9 cellular contexts compared by ENCODE assay signal in genomic region chrX:13690836-13691235, GRCh38. TPM values are rescaled to one million over a fixed set of nuclear protein-coding genes. Genes with fewer than 3 reads are reported as not detected.
DNase-seq lines count a peak whose midpoint lies in the region; ATAC-seq and TF ChIP-seq lines count a peak whose summit lies in the region.
"Had no signal": no experiment of that assay in that cellular context is flagged by ENCODE, and none has a peak within 500 bp of the region (broad histone marks: within the 10 kb centered on the region; RNA-seq: fewer than 3 reads in every experiment).

No MANE protein-coding gene starts in this region.

- peaks cover 65% of the 10 kb centered on the region for H3K79me2 ChIP-seq in hepatocyte

- peak overlapping the region; percentile 74 for H3K4me2 ChIP-seq in hepatocyte

- CTCF ChIA-PET in activated CD4-positive, alpha-beta memory T cell treated with anti-CD3 and anti-CD28 coated beads for 36 hours (lab: Charles Lee), result interaction anchor here (1.1 kb wide), 1 partner anchor 32 kb away, joined by 4 read pairs; no protein-coding TSS in a partner anchor

- POLR2A ChIA-PET in activated CD4-positive, alpha-beta memory T cell treated with anti-CD3 and anti-CD28 coated beads for 36 hours (lab: Charles Lee), result interaction anchor here (1.5 to 3.8 kb wide), 2 partner anchors 22 to 29 kb away, joined by 4 to 18 read pairs; no protein-coding TSS in a partner anchor

- H3K36me3 ChIP-seq in right atrium auricular region, result no peaks in the 10 kb centered on the region
- H3K36me3 ChIP-seq in hepatocyte (replicated peaks; ENCODE audit: insufficient read depth, low read depth), result no peaks in the 10 kb centered on the region
- H3K36me3 ChIP-seq in uterus, result no peaks in the 10 kb centered on the region

- H3K4me3 ChIP-seq in right atrium auricular region (peak overlapping the region; percentile 69 to 79), hepatocyte (peak overlapping the region; percentile 62), uterus (peak overlapping the region; percentile 46 to 89)

- H3K9me2 ChIP-seq in hepatocyte (replicated peaks; ENCODE audit: insufficient read depth), result no peaks in the 10 kb centered on the region

- no peak overlapping the region for H2AFZ ChIP-seq in hepatocyte

- peaks cover 8% of the 10 kb centered on the region for H3K36me3 Mint-ChIP-seq in activated CD4-positive, alpha-beta memory T cell treated with anti-CD3 and anti-CD28 coated beads for 36 hours

- peak overlapping the region; percentile 87 for H3K4me3 Mint-ChIP-seq in activated CD4-positive, alpha-beta memory T cell treated with anti-CD3 and anti-CD28 coated beads for 36 hours

- no peak for DNase-seq in right atrium auricular region (ENCODE audit: low spot score)
- DNase-seq in left cardiac atrium, result no peak
- DNase-seq in activated CD4-positive, alpha-beta memory T cell treated with anti-CD3 and anti-CD28 coated beads for 36 hours, result peak; percentile 29
- no peak for DNase-seq in hepatocyte (ENCODE audit: low spot score)
- no peak for DNase-seq in uterus
- DNase-seq: GDM1 had no signal

- peaks cover 0 to 30% of the 10 kb centered on the region in 2 donors for H3K4me1 ChIP-seq in right atrium auricular region
- H3K4me1 ChIP-seq in hepatocyte (ENCODE audit: insufficient read depth), result peaks cover 8% of the 10 kb centered on the region
- H3K4me1 ChIP-seq in uterus, result no peaks in the 10 kb centered on the region

- H3K9me3 ChIP-seq in right atrium auricular region, result no peaks in the 10 kb centered on the region
- no peaks in the 10 kb centered on the region for H3K9me3 ChIP-seq in hepatocyte (ENCODE audit: low read depth)
- H3K9me3 ChIP-seq in uterus, result no peaks in the 10 kb centered on the region

- no peaks in the 10 kb centered on the region for H3K27me3 Mint-ChIP-seq in activated CD4-positive, alpha-beta memory T cell treated with anti-CD3 and anti-CD28 coated beads for 36 hours

- H4K20me1 ChIP-seq in hepatocyte (ENCODE audit: insufficient read depth, poor library complexity, severe bottlenecking), result peaks cover 32% of the 10 kb centered on the region

- no peaks in the 10 kb centered on the region for H3K27me3 ChIP-seq in right atrium auricular region
- H3K27me3 ChIP-seq in hepatocyte, result no peaks in the 10 kb centered on the region
- no peaks in the 10 kb centered on the region for H3K27me3 ChIP-seq in uterus

- peaks cover 59% of the 10 kb centered on the region for H3K4me1 Mint-ChIP-seq in activated CD4-positive, alpha-beta memory T cell treated with anti-CD3 and anti-CD28 coated beads for 36 hours (ENCODE audit: low read depth)

- H3K27ac Mint-ChIP-seq in activated CD4-positive, alpha-beta memory T cell treated with anti-CD3 and anti-CD28 coated beads for 36 hours, result peak overlapping the region; percentile 96

- no peak for TF ChIP-seq CTCF in right atrium auricular region (IDR thresholded peaks at IDR 0.05)
- TF ChIP-seq CTCF in hepatocyte (IDR thresholded peaks at IDR 0.05; ENCODE audit: poor library complexity), result peak; percentile 13
- TF ChIP-seq CTCF in uterus (IDR thresholded peaks at IDR 0.05), result no peak

- WGBS in hepatocyte (ENCODE audit: low lambda C conversion rate, missing lambda C conversion rate), result 69% methylated on average over 3 of the region's 3 CpGs

- no peak for TF ChIP-seq POLR2A in uterus (IDR thresholded peaks at IDR 0.05)

- H3K27ac ChIP-seq in right atrium auricular region (peak overlapping the region in 1 of 2 donors; percentile 97), hepatocyte (peak overlapping the region; percentile 99), uterus (peak overlapping the region; percentile 89 to 96)

- ATAC-seq in left cardiac atrium (no peak), HG03354 (IDR thresholded peaks at IDR 0.05; ENCODE audit: poor library complexity, severe bottlenecking, unreplicated experiment) (no peak), GM18519 (IDR thresholded peaks at IDR 0.05; ENCODE audit: low FRiP score, unreplicated experiment) (no peak), GM21825 (IDR thresholded peaks at IDR 0.05; ENCODE audit: unreplicated experiment) (no peak)

- no peaks in the 10 kb centered on the region for H3K9me3 Mint-ChIP-seq in activated CD4-positive, alpha-beta memory T cell treated with anti-CD3 and anti-CD28 coated beads for 36 hours

- intact Hi-C loops in left cardiac atrium (cut with DNase I) (no loop called here), uterus (cut with DNase I; ENCODE audit: low total_unique reads) (no loop called here)
- intact Hi-C loops in activated CD4-positive, alpha-beta memory T cell treated with anti-CD3 and anti-CD28 coated beads for 36 hours (cut with micrococcal nuclease), result no loop called here

RNA-seq across cellular contexts. Expression of gene RAB9A, which starts 1.9 kb away (rescaled TPM):
- total RNA-seq in right atrium auricular region, result 10 to 100 TPM; 25.6 to 26.1 TPM
- total RNA-seq in left cardiac atrium, result 10 to 100 TPM; 21.4 to 25.2 TPM
- 10 to 100 TPM; 28.2 to 32.1 TPM for total RNA-seq in activated CD4-positive, alpha-beta memory T cell treated with anti-CD3 and anti-CD28 coated beads for 36 hours
- total RNA-seq in hepatocyte, result 66.1 and 73.0 TPM in 2 replicates
- 51.2 and 53.9 TPM in 2 replicates for polyA plus RNA-seq in hepatocyte
- total RNA-seq in uterus, result 10 to 100 TPM; 27.2 to 40.2 (median 28.2) TPM

RNA-seq across cellular contexts. Expression of gene TCEANC, which starts 37.9 kb away (rescaled TPM):
- total RNA-seq in right atrium auricular region, result 1 to 10 TPM; 1.4 to 3.7 TPM
- 1 to 10 TPM; 2.9 to 5.4 TPM for total RNA-seq in left cardiac atrium
- total RNA-seq in activated CD4-positive, alpha-beta memory T cell treated with anti-CD3 and anti-CD28 coated beads for 36 hours, result 1 to 10 TPM; 1.9 TPM
- 5.4 and 5.5 TPM in 2 replicates for total RNA-seq in hepatocyte
- polyA plus RNA-seq in hepatocyte, result 1.8 and 2.0 TPM in 2 replicates
- 1 to 10 TPM; 1.5 to 9.2 (median 5.7) TPM for total RNA-seq in uterus

RNA-seq across cellular contexts. Expression of gene TRAPPC2, which starts 43.6 kb away (rescaled TPM):
- total RNA-seq in right atrium auricular region, result 1 to 10 TPM; 6.6 to 7.6 TPM
- 1 to 10 TPM; 8.9 to 9.1 TPM for total RNA-seq in left cardiac atrium
- 10 to 100 TPM; 14.1 to 16.1 TPM for total RNA-seq in activated CD4-positive, alpha-beta memory T cell treated with anti-CD3 and anti-CD28 coated beads for 36 hours
- 23.4 and 24.8 TPM in 2 replicates for total RNA-seq in hepatocyte
- polyA plus RNA-seq in hepatocyte, result 11.7 and 15.8 TPM in 2 replicates
- 10 to 100 TPM in 3 of 4 donors, 1 to 10 TPM in 1; 5.6 to 48.0 (median 22.8) TPM for total RNA-seq in uterus

RNA-seq across cellular contexts. Expression of gene OFD1, which starts 43.7 kb away (rescaled TPM):
- total RNA-seq in right atrium auricular region (1 to 10 TPM; 7.7 to 8.1 TPM), left cardiac atrium (1 to 10 TPM; 9.3 TPM), hepatocyte (23.5 and 27.6 TPM in 2 replicates), uterus (100 to 1,000 TPM in 1 of 4 donors, 10 to 100 TPM in 3; 24.1 to 172 (median 49.7) TPM)
- 10 to 100 TPM; 24.5 to 30.9 TPM for total RNA-seq in activated CD4-positive, alpha-beta memory T cell treated with anti-CD3 and anti-CD28 coated beads for 36 hours
- polyA plus RNA-seq in hepatocyte, result 23.5 and 30.6 TPM in 2 replicates
